Comparison of ENCODE assay signal across 8 cellular contexts in genomic region chrX:18426004-18426320, GRCh38. TPM values are rescaled to one million over a fixed set of nuclear protein-coding genes. Genes with fewer than 3 reads are reported as not detected.
DNase-seq lines count a peak whose midpoint lies in the region; ATAC-seq and TF ChIP-seq lines count a peak whose summit lies in the region.

No MANE protein-coding gene starts in this region.

- TF ChIP-seq POLR2A in heart left ventricle (IDR thresholded peaks at IDR 0.05) = no peak

- peaks cover 0 to 12% (median 0%) of the 10 kb centered on the region in 12 donors for H3K4me1 ChIP-seq in heart left ventricle
- peaks cover 2% of the 10 kb centered on the region for H3K4me1 ChIP-seq in iPS-15b (ENCODE audit: control insufficient read depth, insufficient read depth, low read length)

- H3K4me1 Mint-ChIP-seq in activated T-helper 1 cell treated with anti-CD3 and anti-CD28 coated beads, Interleukin-12 subunit alpha, Interleukin-12 subunit beta, Interleukin-2, Interleukin-4 antibody, amounts not matched to agents 30 ng/mL and 10 ng/mL and 1 ng/mL, durations not matched to agents 14 hours and 24 hours and 36 hours (ENCODE audit: low read depth) = peaks cover 13% of the 10 kb centered on the region
- peaks cover 5 to 9% of the 10 kb centered on the region in 2 donors for H3K4me1 Mint-ChIP-seq in stimulated activated naive B cell treated with anti-CD40 and anti-IgM and Interleukin-4, amounts not matched to agents 10 μg/mL and 1 μg/mL and 100 μg/mL, for 72 hours

- H3K9me3 ChIP-seq in heart left ventricle (no peaks in the 10 kb centered on the region), iPS-15b (ENCODE audit: control insufficient read depth, insufficient read depth, low read length) (peaks cover 3% of the 10 kb centered on the region)

- peaks cover 9% of the 10 kb centered on the region for H3K27me3 Mint-ChIP-seq in activated T-helper 1 cell treated with anti-CD3 and anti-CD28 coated beads, Interleukin-12 subunit alpha, Interleukin-12 subunit beta, Interleukin-2, Interleukin-4 antibody, amounts not matched to agents 30 ng/mL and 10 ng/mL and 1 ng/mL, durations not matched to agents 14 hours and 24 hours and 36 hours (ENCODE audit: insufficient read depth)
- H3K27me3 Mint-ChIP-seq in stimulated activated naive B cell treated with anti-CD40 and anti-IgM and Interleukin-4, amounts not matched to agents 10 μg/mL and 1 μg/mL and 100 μg/mL, for 72 hours = peaks cover 0 to 10% of the 10 kb centered on the region in 2 donors

- H3K4me3 Mint-ChIP-seq in activated T-helper 1 cell treated with anti-CD3 and anti-CD28 coated beads, Interleukin-12 subunit alpha, Interleukin-12 subunit beta, Interleukin-2, Interleukin-4 antibody, amounts not matched to agents 30 ng/mL and 10 ng/mL and 1 ng/mL, durations not matched to agents 14 hours and 24 hours and 36 hours = peak overlapping the region; percentile 75
- H3K4me3 Mint-ChIP-seq in stimulated activated naive B cell treated with anti-CD40 and anti-IgM and Interleukin-4, amounts not matched to agents 10 μg/mL and 1 μg/mL and 100 μg/mL, for 72 hours = peak overlapping the region; percentile 91 to 95

- H3K4me3 ChIP-seq in heart left ventricle (peak overlapping the region; percentile 45 to 89 (median 77)), iPS-15b (ENCODE audit: low read depth, low read length) (peak overlapping the region; percentile 43)

- no peak for TF ChIP-seq CTCF in heart left ventricle (IDR thresholded peaks at IDR 0.05)

- no peaks in the 10 kb centered on the region for H3K9me3 Mint-ChIP-seq in activated T-helper 1 cell treated with anti-CD3 and anti-CD28 coated beads, Interleukin-12 subunit alpha, Interleukin-12 subunit beta, Interleukin-2, Interleukin-4 antibody, amounts not matched to agents 30 ng/mL and 10 ng/mL and 1 ng/mL, durations not matched to agents 14 hours and 24 hours and 36 hours
- no peaks in the 10 kb centered on the region for H3K9me3 Mint-ChIP-seq in stimulated activated naive B cell treated with anti-CD40 and anti-IgM and Interleukin-4, amounts not matched to agents 10 μg/mL and 1 μg/mL and 100 μg/mL, for 72 hours

- no peaks in the 10 kb centered on the region for H3K36me3 ChIP-seq in heart left ventricle
- no peaks in the 10 kb centered on the region for H3K36me3 ChIP-seq in iPS-15b (ENCODE audit: control insufficient read depth, insufficient read depth, low read length)

- DNase-seq in heart left ventricle (no peak), Right ventricle myocardium inferior (ENCODE audit: missing footprints) (no peak), HuH-7 (ENCODE audit: low spot score) (no peak)
- no peak for DNase-seq in activated T-helper 1 cell treated with anti-CD3 and anti-CD28 coated beads, Interleukin-12 subunit alpha, Interleukin-12 subunit beta, Interleukin-2, Interleukin-4 antibody, amounts not matched to agents 30 ng/mL and 10 ng/mL and 1 ng/mL, durations not matched to agents 14 hours and 24 hours and 36 hours (ENCODE audit: low spot score)
- DNase-seq in stimulated activated naive B cell treated with anti-CD40 and anti-IgM and Interleukin-4, amounts not matched to agents 10 μg/mL and 1 μg/mL and 100 μg/mL, for 72 hours = no peak

- no peak overlapping the region for H3K27ac Mint-ChIP-seq in activated T-helper 1 cell treated with anti-CD3 and anti-CD28 coated beads, Interleukin-12 subunit alpha, Interleukin-12 subunit beta, Interleukin-2, Interleukin-4 antibody, amounts not matched to agents 30 ng/mL and 10 ng/mL and 1 ng/mL, durations not matched to agents 14 hours and 24 hours and 36 hours
- H3K27ac Mint-ChIP-seq in stimulated activated naive B cell treated with anti-CD40 and anti-IgM and Interleukin-4, amounts not matched to agents 10 μg/mL and 1 μg/mL and 100 μg/mL, for 72 hours = no peak overlapping the region

- no peak overlapping the region for H3K9ac ChIP-seq in iPS-15b (ENCODE audit: low read depth, low read length)

- WGBS in heart left ventricle, 4 donors = 0 to 4% (median 1%) methylated on average over 17 to 38 of the region's 40 CpGs; no CpG with 5 or more reads in 1 of the 4 donors

- H3K27ac ChIP-seq in heart left ventricle = peak overlapping the region in 11 of 12 donors; percentile 53 to 87 (median 78)

- no peaks in the 10 kb centered on the region for H3K36me3 Mint-ChIP-seq in activated T-helper 1 cell treated with anti-CD3 and anti-CD28 coated beads, Interleukin-12 subunit alpha, Interleukin-12 subunit beta, Interleukin-2, Interleukin-4 antibody, amounts not matched to agents 30 ng/mL and 10 ng/mL and 1 ng/mL, durations not matched to agents 14 hours and 24 hours and 36 hours (ENCODE audit: low read depth)
- no peaks in the 10 kb centered on the region for H3K36me3 Mint-ChIP-seq in stimulated activated naive B cell treated with anti-CD40 and anti-IgM and Interleukin-4, amounts not matched to agents 10 μg/mL and 1 μg/mL and 100 μg/mL, for 72 hours

- peaks cover 0 to 34% (median 0%) of the 10 kb centered on the region in 9 donors for H3K27me3 ChIP-seq in heart left ventricle
- H3K27me3 ChIP-seq in iPS-15b (ENCODE audit: control insufficient read depth, insufficient read depth, low read length) = no peaks in the 10 kb centered on the region

- peak in 1 of 4 donors; percentile 3 for ATAC-seq in heart left ventricle
- ATAC-seq in Right ventricle myocardium inferior = no peak
- ATAC-seq in stimulated activated naive B cell treated with anti-CD40 and anti-IgM and Interleukin-4, amounts not matched to agents 10 μg/mL and 1 μg/mL and 100 μg/mL, for 72 hours (replicated peaks) = no peak
- ATAC-seq in GM18907 (IDR thresholded peaks at IDR 0.05; ENCODE audit: unreplicated experiment) = no peak
- ATAC-seq in HG03520 (IDR thresholded peaks at IDR 0.05; ENCODE audit: unreplicated experiment) = no peak

- intact Hi-C loops in heart left ventricle (cut with DNase I) = loop anchor here in 7 of 10 donors (5.0 to 10.0 kb wide), 6 partner anchors 149 to 469 kb away; partner anchors contain the start of gene RS1 (in 6 of the 7)
- intact Hi-C loops in Right ventricle myocardium inferior (cut with DNase I) = loop anchor here (5.0 kb wide), 1 partner anchor 251 kb away; no protein-coding TSS in a partner anchor
- intact Hi-C loops in activated T-helper 1 cell treated with anti-CD3 and anti-CD28 coated beads, Interleukin-12 subunit alpha, Interleukin-12 subunit beta, Interleukin-2, Interleukin-4 antibody, amounts not matched to agents 30 ng/mL and 10 ng/mL and 1 ng/mL, durations not matched to agents 14 hours and 24 hours and 36 hours (cut with micrococcal nuclease) = loop anchor here (5.0 to 10.0 kb wide), 2 partner anchors 1569 to 1639 kb away; partner anchors contain the start of genes BCLAF3 and TXLNG

RNA-seq across cellular contexts. Expression of gene CDKL5, which starts 0.6 kb away (rescaled TPM):
- total RNA-seq in heart left ventricle (10 to 100 TPM in 4 of 9 donors, 1 to 10 TPM in 5; 5.4 to 12.5 (median 9.8) TPM), Right ventricle myocardium inferior (8.1 TPM)
- polyA plus RNA-seq in heart left ventricle = 1 to 10 TPM; 3.0 to 3.4 TPM
- total RNA-seq in activated T-helper 1 cell treated with anti-CD3 and anti-CD28 coated beads, Interleukin-12 subunit alpha, Interleukin-12 subunit beta, Interleukin-2, Interleukin-4 antibody, amounts not matched to agents 30 ng/mL and 10 ng/mL and 1 ng/mL, durations not matched to agents 14 hours and 24 hours and 36 hours = 0.69 and 0.73 TPM in 2 replicates
